In genomic region chr11:65551572-65552398, GRCh38 we compare ENCODE assay signal across 8 cellular contexts.
DNase-seq lines count a peak whose midpoint lies in the region; ATAC-seq and TF ChIP-seq lines count a peak whose summit lies in the region.

No MANE protein-coding gene starts in this region.

- no peaks in the 10 kb centered on the region for H3K9me3 Mint-ChIP-seq in nephron progenitor cell

- H3K4me1 Mint-ChIP-seq in nephron progenitor cell: peaks cover 71% of the 10 kb centered on the region

- H3K4me3 ChIP-seq in AG10803 (ENCODE audit: low read length): no peak overlapping the region

- H3K27ac ChIP-seq in VCaP: peak overlapping the region; percentile 38

- ATAC-seq in GM18861 (IDR thresholded peaks at IDR 0.05; ENCODE audit: unreplicated experiment) (peak; percentile 59), HG03571 (IDR thresholded peaks at IDR 0.05; ENCODE audit: unreplicated experiment) (no peak)

- peaks cover 73% of the 10 kb centered on the region for H3K27me3 Mint-ChIP-seq in nephron progenitor cell (ENCODE audit: low read depth, poor library complexity)

- DNase-seq in AG10803 (ENCODE audit: low read depth) (no peak), NCI-H1092 (lab: John Stamatoyannopoulos, UW) (peak; percentile 83), ecto neural progenitor cell (ENCODE audit: low spot score) (peak; percentile 69), nephron progenitor cell (peak; percentile 62), islet precursor cell (no peak)

- peaks cover 5% of the 10 kb centered on the region for H3K36me3 Mint-ChIP-seq in nephron progenitor cell (ENCODE audit: low read depth)

- no peak overlapping the region for H3K27ac Mint-ChIP-seq in nephron progenitor cell

- TF ChIP-seq CTCF in AG10803 (conservative IDR thresholded peaks at IDR 0.05; ENCODE audit: low read length) (peak; percentile 39), VCaP (conservative IDR thresholded peaks at IDR 0.05) (peak; percentile 94), nephron progenitor cell (IDR thresholded peaks at IDR 0.05) (peak; percentile 31)

- H3K4me3 Mint-ChIP-seq in nephron progenitor cell: no peak overlapping the region

Comparison
In these comparisons a context has a peak if more than half of its experiments do, and no peak if none do; other contexts are left out.
1. DNase-seq: peak in NCI-H1092 (single experiment), ecto neural progenitor cell (single experiment) and nephron progenitor cell (single experiment); none in AG10803 (single experiment) and islet precursor cell (single experiment).
2. CTCF ChIP-seq: peak in every context shown above with its lines; median percentile 94 in VCaP; 39 in AG10803; 31 in nephron progenitor cell.